Comparison of ENCODE assay signal across 1 cellular context in the genomic region with DNA sequence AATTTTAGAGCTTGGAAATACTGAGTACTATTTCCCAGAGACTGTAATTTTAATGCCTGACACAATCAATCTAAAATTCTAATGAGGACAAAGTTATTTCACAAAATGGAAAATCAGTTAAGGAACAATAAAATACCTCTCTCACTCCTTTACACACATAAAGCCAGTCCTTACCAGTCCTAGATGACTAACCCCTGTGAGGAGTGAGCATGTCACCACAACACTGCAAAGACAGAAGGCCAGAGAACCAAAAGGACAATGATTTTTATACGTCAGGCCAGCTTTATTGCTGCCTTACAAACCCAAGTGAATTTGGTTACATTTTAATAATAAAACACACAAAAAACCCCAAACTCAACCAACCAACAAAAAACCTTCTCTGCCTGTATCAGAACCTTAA.
TF ChIP-seq lines count a peak whose summit lies in the region.

No MANE protein-coding gene starts in this region.

TF ChIP-seq in GM23338, 12 proteins besides CTCF, POLR2A, EP300 and RAD21 (continued from another document):
- TF ChIP-seq, protein P1, sequence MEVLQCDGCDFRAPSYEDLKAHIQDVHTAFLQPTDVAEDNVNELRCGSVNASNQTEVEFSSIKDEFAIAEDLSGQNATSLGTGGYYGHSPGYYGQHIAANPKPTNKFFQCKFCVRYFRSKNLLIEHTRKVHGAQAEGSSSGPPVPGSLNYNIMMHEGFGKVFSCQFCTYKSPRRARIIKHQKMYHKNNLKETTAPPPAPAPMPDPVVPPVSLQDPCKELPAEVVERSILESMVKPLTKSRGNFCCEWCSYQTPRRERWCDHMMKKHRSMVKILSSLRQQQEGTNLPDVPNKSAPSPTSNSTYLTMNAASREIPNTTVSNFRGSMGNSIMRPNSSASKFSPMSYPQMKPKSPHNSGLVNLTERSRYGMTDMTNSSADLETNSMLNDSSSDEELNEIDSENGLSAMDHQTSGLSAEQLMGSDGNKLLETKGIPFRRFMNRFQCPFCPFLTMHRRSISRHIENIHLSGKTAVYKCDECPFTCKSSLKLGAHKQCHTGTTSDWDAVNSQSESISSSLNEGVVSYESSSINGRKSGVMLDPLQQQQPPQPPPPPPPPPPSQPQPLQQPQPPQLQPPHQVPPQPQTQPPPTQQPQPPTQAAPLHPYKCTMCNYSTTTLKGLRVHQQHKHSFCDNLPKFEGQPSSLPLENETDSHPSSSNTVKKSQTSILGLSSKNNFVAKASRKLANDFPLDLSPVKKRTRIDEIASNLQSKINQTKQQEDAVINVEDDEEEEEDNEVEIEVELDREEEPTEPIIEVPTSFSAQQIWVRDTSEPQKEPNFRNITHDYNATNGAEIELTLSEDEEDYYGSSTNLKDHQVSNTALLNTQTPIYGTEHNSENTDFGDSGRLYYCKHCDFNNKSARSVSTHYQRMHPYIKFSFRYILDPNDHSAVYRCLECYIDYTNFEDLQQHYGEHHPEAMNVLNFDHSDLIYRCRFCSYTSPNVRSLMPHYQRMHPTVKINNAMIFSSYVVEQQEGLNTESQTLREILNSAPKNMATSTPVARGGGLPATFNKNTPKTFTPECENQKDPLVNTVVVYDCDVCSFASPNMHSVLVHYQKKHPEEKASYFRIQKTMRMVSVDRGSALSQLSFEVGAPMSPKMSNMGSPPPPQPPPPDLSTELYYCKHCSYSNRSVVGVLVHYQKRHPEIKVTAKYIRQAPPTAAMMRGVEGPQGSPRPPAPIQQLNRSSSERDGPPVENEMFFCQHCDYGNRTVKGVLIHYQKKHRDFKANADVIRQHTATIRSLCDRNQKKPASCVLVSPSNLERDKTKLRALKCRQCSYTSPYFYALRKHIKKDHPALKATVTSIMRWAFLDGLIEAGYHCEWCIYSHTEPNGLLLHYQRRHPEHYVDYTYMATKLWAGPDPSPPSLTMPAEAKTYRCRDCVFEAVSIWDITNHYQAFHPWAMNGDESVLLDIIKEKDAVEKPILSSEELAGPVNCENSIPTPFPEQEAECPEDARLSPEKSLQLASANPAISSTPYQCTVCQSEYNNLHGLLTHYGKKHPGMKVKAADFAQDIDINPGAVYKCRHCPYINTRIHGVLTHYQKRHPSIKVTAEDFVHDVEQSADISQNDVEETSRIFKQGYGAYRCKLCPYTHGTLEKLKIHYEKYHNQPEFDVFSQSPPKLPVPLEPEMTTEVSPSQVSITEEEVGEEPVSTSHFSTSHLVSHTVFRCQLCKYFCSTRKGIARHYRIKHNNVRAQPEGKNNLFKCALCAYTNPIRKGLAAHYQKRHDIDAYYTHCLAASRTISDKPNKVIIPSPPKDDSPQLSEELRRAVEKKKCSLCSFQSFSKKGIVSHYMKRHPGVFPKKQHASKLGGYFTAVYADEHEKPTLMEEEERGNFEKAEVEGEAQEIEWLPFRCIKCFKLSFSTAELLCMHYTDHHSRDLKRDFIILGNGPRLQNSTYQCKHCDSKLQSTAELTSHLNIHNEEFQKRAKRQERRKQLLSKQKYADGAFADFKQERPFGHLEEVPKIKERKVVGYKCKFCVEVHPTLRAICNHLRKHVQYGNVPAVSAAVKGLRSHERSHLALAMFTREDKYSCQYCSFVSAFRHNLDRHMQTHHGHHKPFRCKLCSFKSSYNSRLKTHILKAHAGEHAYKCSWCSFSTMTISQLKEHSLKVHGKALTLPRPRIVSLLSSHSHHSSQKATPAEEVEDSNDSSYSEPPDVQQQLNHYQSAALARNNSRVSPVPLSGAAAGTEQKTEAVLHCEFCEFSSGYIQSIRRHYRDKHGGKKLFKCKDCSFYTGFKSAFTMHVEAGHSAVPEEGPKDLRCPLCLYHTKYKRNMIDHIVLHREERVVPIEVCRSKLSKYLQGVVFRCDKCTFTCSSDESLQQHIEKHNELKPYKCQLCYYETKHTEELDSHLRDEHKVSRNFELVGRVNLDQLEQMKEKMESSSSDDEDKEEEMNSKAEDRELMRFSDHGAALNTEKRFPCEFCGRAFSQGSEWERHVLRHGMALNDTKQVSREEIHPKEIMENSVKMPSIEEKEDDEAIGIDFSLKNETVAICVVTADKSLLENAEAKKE (CRISPR knock-in tag; IDR thresholded peaks at IDR 0.05): no peak
- TF ChIP-seq ZNF331 (CRISPR knock-in tag; IDR thresholded peaks at IDR 0.05; ENCODE audit: low read depth) (no peak), NANOG (IDR thresholded peaks at IDR 0.05; ENCODE audit: borderline replicate concordance) (no peak), EZH2phosphoT487 (IDR thresholded peaks at IDR 0.05; ENCODE audit: unreplicated experiment) (no peak)
- TF ChIP-seq, protein P2, sequence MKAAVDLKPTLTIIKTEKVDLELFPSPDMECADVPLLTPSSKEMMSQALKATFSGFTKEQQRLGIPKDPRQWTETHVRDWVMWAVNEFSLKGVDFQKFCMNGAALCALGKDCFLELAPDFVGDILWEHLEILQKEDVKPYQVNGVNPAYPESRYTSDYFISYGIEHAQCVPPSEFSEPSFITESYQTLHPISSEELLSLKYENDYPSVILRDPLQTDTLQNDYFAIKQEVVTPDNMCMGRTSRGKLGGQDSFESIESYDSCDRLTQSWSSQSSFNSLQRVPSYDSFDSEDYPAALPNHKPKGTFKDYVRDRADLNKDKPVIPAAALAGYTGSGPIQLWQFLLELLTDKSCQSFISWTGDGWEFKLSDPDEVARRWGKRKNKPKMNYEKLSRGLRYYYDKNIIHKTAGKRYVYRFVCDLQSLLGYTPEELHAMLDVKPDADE (IDR thresholded peaks at IDR 0.05): no peak
